8 cellular contexts compared by ENCODE assay signal in genomic region chr6:55868910-55869479, GRCh38. TPM values are rescaled to one million over a fixed set of nuclear protein-coding genes. Genes with fewer than 3 reads are reported as not detected.
DNase-seq lines count a peak whose midpoint lies in the region; ATAC-seq lines count a peak whose summit lies in the region.

No MANE protein-coding gene starts in this region.

- ATAC-seq in GM18498 (IDR thresholded peaks at IDR 0.05; ENCODE audit: unreplicated experiment) (peak; percentile 90), GM21515 (IDR thresholded peaks at IDR 0.05; ENCODE audit: unreplicated experiment) (peak; percentile 90), HG03558 (IDR thresholded peaks at IDR 0.05; ENCODE audit: extremely low read depth, unreplicated experiment) (peak; percentile 93)

- no peaks in the 10 kb centered on the region for H3K4me1 ChIP-seq in endocrine pancreas (ENCODE audit: control insufficient read depth, insufficient read depth, low read length)

- no peaks in the 10 kb centered on the region for H3K36me3 ChIP-seq in endocrine pancreas (ENCODE audit: control insufficient read depth, insufficient read depth, low read length)

- H3K4me3 ChIP-seq in endocrine pancreas (ENCODE audit: control insufficient read depth, insufficient read depth, low read length): peak overlapping the region; percentile 96

- peak overlapping the region; percentile 41 for H3K9ac ChIP-seq in endocrine pancreas (ENCODE audit: control insufficient read depth, insufficient read depth, low read length)

- H3K27me3 ChIP-seq in endocrine pancreas (ENCODE audit: control insufficient read depth, insufficient read depth, low read length): no peaks in the 10 kb centered on the region

- no peak for DNase-seq in SKM-1 treated with dmso at 0.1 percent for 144 hours (lab: John Stamatoyannopoulos, UW; ENCODE audit: unreplicated experiment)
- DNase-seq in SK-N-DZ (ENCODE audit: low spot score): no peak
- no peak for DNase-seq in cardiac septum (ENCODE audit: low spot score)
- DNase-seq in COLO668 (lab: John Stamatoyannopoulos, UW; ENCODE audit: unreplicated experiment): no peak

- intact Hi-C loops in cardiac septum (cut with DNase I): no loop called here

- no peaks in the 10 kb centered on the region for H3K9me3 ChIP-seq in endocrine pancreas (ENCODE audit: control insufficient read depth, low read length)

RNA-seq across cellular contexts. Expression of gene BMP5, which starts 6.4 kb away (rescaled TPM):
- polyA plus RNA-seq in SK-N-DZ (2014; cell fraction: cytosol; rRNA removed): 0.09 and 0.13 TPM in 2 replicates
- 0.28 and 0.35 TPM in 2 replicates for polyA plus RNA-seq in SK-N-DZ (2014; cell fraction: nucleus; rRNA removed)
- total RNA-seq in cardiac septum: 1.4 TPM
